ENCODE assay signal across 8 cellular contexts in genomic region chr4:8917868-8918783, GRCh38. TPM values are rescaled to one million over a fixed set of nuclear protein-coding genes. Genes with fewer than 3 reads are reported as not detected.
A peak's percentile ranks its signal among the peaks of the same experiment; 100 is the strongest.
DNase-seq lines count a peak whose midpoint lies in the region; ATAC-seq and TF ChIP-seq lines count a peak whose summit lies in the region.

No MANE protein-coding gene starts in this region.

- no peak overlapping the region for H3K4me3 Mint-ChIP-seq in activated T-cell treated with anti-CD3 and anti-CD28 coated beads, Interleukin-2, amount 50 U/mL, for 24 hours

- in situ Hi-C loops in GM13976 (cut with MboI; ENCODE audit: low sequenced_read_pairs, unreplicated experiment), result loop anchor here (25.0 kb wide), 1 partner anchor 306 kb away; no protein-coding TSS in a partner anchor

- intact Hi-C loops in tibial artery (cut with DNase I; ENCODE audit: low total_unique reads), result no loop called here

- CTCF ChIA-PET in AG04450 (lab: Charles Lee), result interaction anchor here (1.0 to 1.4 kb wide), 3 partner anchors 9 to 310 kb away, joined by 4 to 8 read pairs (median 5); no protein-coding TSS in a partner anchor

- H3K36me3 ChIP-seq in NT2/D1 (ENCODE audit: insufficient read depth, insufficient read length, low read length) (no peaks in the 10 kb centered on the region), tibial artery (no peaks in the 10 kb centered on the region)

- no peaks in the 10 kb centered on the region for H3K4me1 ChIP-seq in NT2/D1 (ENCODE audit: insufficient read depth, insufficient read length)
- no peaks in the 10 kb centered on the region for H3K4me1 ChIP-seq in tibial artery

- H3K27me3 ChIP-seq in AG04450 (ENCODE audit: control insufficient read depth, insufficient read depth, low read length) (no peaks in the 10 kb centered on the region), NT2/D1 (ENCODE audit: insufficient read depth, insufficient read length) (peaks cover 38% of the 10 kb centered on the region), tibial artery (peaks cover 0 to 72% of the 10 kb centered on the region in 2 donors)

- H3K27ac Mint-ChIP-seq in activated T-cell treated with anti-CD3 and anti-CD28 coated beads, Interleukin-2, amount 50 U/mL, for 24 hours, result no peak overlapping the region

- H3K27ac ChIP-seq in AG04450 (ENCODE audit: low read depth, low read length), result no peak overlapping the region
- H3K27ac ChIP-seq in tibial artery, result no peak overlapping the region

- H3K9ac ChIP-seq in NT2/D1 (ENCODE audit: insufficient read length, low read depth), result no peak overlapping the region

- TF ChIP-seq CTCF in AG04450 (IDR thresholded peaks at IDR 0.05; ENCODE audit: low read depth, low read length), result peak; percentile 71
- TF ChIP-seq CTCF in GM13976 (IDR thresholded peaks at IDR 0.05; ENCODE audit: borderline replicate concordance, control extremely low read depth, extremely low read depth, insufficient read depth, missing control alignments), result peak; percentile 94
- TF ChIP-seq CTCF in tibial artery (IDR thresholded peaks at IDR 0.05), result peak; percentile 43 to 73

- no peak for DNase-seq in AG04450 (ENCODE audit: low read depth, low spot score)
- DNase-seq in GM13976 (ENCODE audit: low spot score), result peak; percentile 88
- DNase-seq in NT2/D1 (ENCODE audit: low read depth, low spot score), result peak; percentile 44
- peak; percentile 80 for DNase-seq in activated T-cell treated with anti-CD3 and anti-CD28 coated beads, Interleukin-2, amount 50 U/mL, for 24 hours
- DNase-seq in fibroblast of the conjunctiva (ENCODE audit: low read depth), result peak; percentile 10
- peak; percentile 5 for DNase-seq in non-pigmented ciliary epithelial cell (ENCODE audit: low read depth)
- DNase-seq in tibial artery, result peak; percentile 32 to 66

- H3K27me3 Mint-ChIP-seq in activated T-cell treated with anti-CD3 and anti-CD28 coated beads, Interleukin-2, amount 50 U/mL, for 24 hours, result peaks cover 28% of the 10 kb centered on the region

- H3K9me3 Mint-ChIP-seq in activated T-cell treated with anti-CD3 and anti-CD28 coated beads, Interleukin-2, amount 50 U/mL, for 24 hours, result peaks cover 4% of the 10 kb centered on the region

- peaks cover 2% of the 10 kb centered on the region for H3K4me1 Mint-ChIP-seq in activated T-cell treated with anti-CD3 and anti-CD28 coated beads, Interleukin-2, amount 50 U/mL, for 24 hours (ENCODE audit: low read depth)

- POLR2A ChIA-PET in AG04450 (lab: Yijun Ruan, JAX), result no interaction called here

- peak; percentile 82 for ATAC-seq in HG03039 (IDR thresholded peaks at IDR 0.05; ENCODE audit: unreplicated experiment)

- H3K36me3 Mint-ChIP-seq in activated T-cell treated with anti-CD3 and anti-CD28 coated beads, Interleukin-2, amount 50 U/mL, for 24 hours (ENCODE audit: low read depth), result no peaks in the 10 kb centered on the region

- no peak overlapping the region for H3K4me3 ChIP-seq in AG04450 (ENCODE audit: low read depth, low read length)
- no peak overlapping the region for H3K4me3 ChIP-seq in NT2/D1 (ENCODE audit: insufficient read length, low read depth)
- H3K4me3 ChIP-seq in tibial artery, result no peak overlapping the region

- H3K9me3 ChIP-seq in AG04450 (ENCODE audit: control insufficient read depth, insufficient read depth, low read length), result peaks cover 29% of the 10 kb centered on the region
- H3K9me3 ChIP-seq in NT2/D1 (ENCODE audit: insufficient read depth, low read length), result peaks cover 6% of the 10 kb centered on the region; the same call in 1 of the 2 replicates
- H3K9me3 ChIP-seq in tibial artery, result peaks cover 0 to 9% (median 7%) of the 10 kb centered on the region in 3 donors

RNA-seq across cellular contexts. Expression of gene HMX1, which starts 46.5 kb away (rescaled TPM):
- polyA plus RNA-seq in AG04450 (2011; rRNA removed), result not detected in 2 replicates
- polyA minus RNA-seq in AG04450 (2011; rRNA and poly(A)+ RNA removed), result not detected in 2 replicates
